In genomic region chr6:10418862-10419748, GRCh38 we compare ENCODE assay signal across 11 cellular contexts. TPM values are rescaled to one million over a fixed set of nuclear protein-coding genes. Genes with fewer than 3 reads are reported as not detected.
DNase-seq lines count a peak whose midpoint lies in the region; ATAC-seq and TF ChIP-seq lines count a peak whose summit lies in the region.
"Had no signal": no experiment of that assay in that cellular context is flagged by ENCODE, and none has a peak within 500 bp of the region (broad histone marks: within the 10 kb centered on the region; RNA-seq: fewer than 3 reads in every experiment).

No MANE protein-coding gene starts in this region.

- H3K36me3 ChIP-seq in OCI-LY1 (ENCODE audit: insufficient read depth, low read length), result no peaks in the 10 kb centered on the region
- H3K36me3 ChIP-seq in iPS-15b (ENCODE audit: control insufficient read depth, insufficient read depth, low read length), result no peaks in the 10 kb centered on the region
- H3K36me3 ChIP-seq in uterus, result no peaks in the 10 kb centered on the region

- peaks cover 59% of the 10 kb centered on the region for H3K4me1 Mint-ChIP-seq in stimulated activated naive CD8-positive, alpha-beta T cell treated with anti-CD3 and anti-CD28 coated beads, Interleukin-15, amount 100 ng/mL, for 72 hours

- H3K9ac ChIP-seq in OCI-LY1 (ENCODE audit: low read length), result no peak overlapping the region
- H3K9ac ChIP-seq in iPS-15b (ENCODE audit: low read depth, low read length), result no peak overlapping the region

- peaks cover 100% of the 10 kb centered on the region for H3K27me3 Mint-ChIP-seq in stimulated activated naive CD8-positive, alpha-beta T cell treated with anti-CD3 and anti-CD28 coated beads, Interleukin-15, amount 100 ng/mL, for 72 hours

- no peak for DNase-seq in stimulated activated naive CD8-positive, alpha-beta T cell treated with anti-CD3 and anti-CD28 coated beads, Interleukin-15, amount 100 ng/mL, for 72 hours
- DNase-seq in stimulated activated naive CD8-positive, alpha-beta T cell treated with anti-CD3 and anti-CD28 coated beads, Interleukin-15, Interleukin-2, amounts not matched to agents 100 U/mL and 50 U/mL, for 24 hours, result no peak
- DNase-seq in T-helper 9 cell (no peak), uterus (no peak)
- DNase-seq: CD8-positive, alpha-beta T cell; NCI-H2171 treated with DMSO at 0.1 percent for 48 hours; nucleus accumbens had no signal

- intact Hi-C loops in uterus (cut with DNase I; ENCODE audit: low total_unique reads), result no loop called here

- H3K27ac ChIP-seq in OCI-LY1 (ENCODE audit: low read depth, low read length, poor library complexity, severe bottlenecking) (no peak overlapping the region), uterus (no peak overlapping the region)

- ATAC-seq in stimulated activated naive CD8-positive, alpha-beta T cell treated with anti-CD3 and anti-CD28 coated beads, Interleukin-15, amount 100 ng/mL, for 72 hours, result peak; percentile 47
- no peak for ATAC-seq in stimulated activated naive CD8-positive, alpha-beta T cell treated with anti-CD3 and anti-CD28 coated beads, Interleukin-15, Interleukin-2, amounts not matched to agents 100 U/mL and 50 U/mL, for 24 hours
- ATAC-seq in HG03439 (IDR thresholded peaks at IDR 0.05; ENCODE audit: unreplicated experiment), result no peak
- ATAC-seq in HG02623 (IDR thresholded peaks at IDR 0.05; ENCODE audit: unreplicated experiment), result no peak
- ATAC-seq: CD8-positive, alpha-beta T cell had no signal

- H3K4me3 Mint-ChIP-seq in stimulated activated naive CD8-positive, alpha-beta T cell treated with anti-CD3 and anti-CD28 coated beads, Interleukin-15, amount 100 ng/mL, for 72 hours, result peak overlapping the region; percentile 31 to 41
- H3K4me3 Mint-ChIP-seq: CD8-positive, alpha-beta T cell had no signal

- H3K9me3 ChIP-seq in OCI-LY1 (ENCODE audit: low read length), result no peaks in the 10 kb centered on the region
- no peaks in the 10 kb centered on the region for H3K9me3 ChIP-seq in iPS-15b (ENCODE audit: control insufficient read depth, insufficient read depth, low read length)
- no peaks in the 10 kb centered on the region for H3K9me3 ChIP-seq in uterus

- no peaks in the 10 kb centered on the region for H3F3A ChIP-seq in OCI-LY1 (ENCODE audit: insufficient read depth, low read length)

- no peaks in the 10 kb centered on the region for H4K20me1 ChIP-seq in OCI-LY1 (ENCODE audit: insufficient read depth, low read length)

- H3K4me2 ChIP-seq in OCI-LY1 (ENCODE audit: low read length), result peak overlapping the region; percentile 32; the same call in 1 of the 2 replicates

- H3K79me2 ChIP-seq in OCI-LY1 (ENCODE audit: insufficient read depth, low read length), result no peaks in the 10 kb centered on the region

- peak overlapping the region in 1 of 2 donors; percentile 52 for H3K27ac Mint-ChIP-seq in stimulated activated naive CD8-positive, alpha-beta T cell treated with anti-CD3 and anti-CD28 coated beads, Interleukin-15, amount 100 ng/mL, for 72 hours
- H3K27ac Mint-ChIP-seq: CD8-positive, alpha-beta T cell had no signal

- H2AFZ ChIP-seq in OCI-LY1 (ENCODE audit: low read length), result no peak overlapping the region

- peaks cover 3% of the 10 kb centered on the region; the same call in 1 of the 2 replicates for H3K27me3 ChIP-seq in OCI-LY1 (ENCODE audit: insufficient read depth, low read length)
- H3K27me3 ChIP-seq in iPS-15b (ENCODE audit: control insufficient read depth, insufficient read depth, low read length), result peaks cover 96% of the 10 kb centered on the region
- peaks cover 9 to 93% of the 10 kb centered on the region in 2 donors for H3K27me3 ChIP-seq in uterus

- no peaks in the 10 kb centered on the region for H3K9me2 ChIP-seq in OCI-LY1 (ENCODE audit: low read depth, low read length)

- H3K4me3 ChIP-seq in OCI-LY1 (ENCODE audit: low read depth, low read length, poor library complexity, severe bottlenecking) (peak overlapping the region; percentile 34), iPS-15b (ENCODE audit: low read depth, low read length) (peak overlapping the region; percentile 52), uterus (no peak overlapping the region)

- TF ChIP-seq POLR2A in uterus (IDR thresholded peaks at IDR 0.05), result no peak

- H3K4me1 ChIP-seq in OCI-LY1 (ENCODE audit: insufficient read depth, low read length, severe bottlenecking) (peaks cover 20% of the 10 kb centered on the region), iPS-15b (ENCODE audit: control insufficient read depth, insufficient read depth, low read length) (peaks cover 20% of the 10 kb centered on the region), uterus (peaks cover 0 to 3% of the 10 kb centered on the region in 2 donors)

- H3K9me3 Mint-ChIP-seq in stimulated activated naive CD8-positive, alpha-beta T cell treated with anti-CD3 and anti-CD28 coated beads, Interleukin-15, amount 100 ng/mL, for 72 hours, result peaks cover 0 to 9% of the 10 kb centered on the region in 2 donors

- TF ChIP-seq CTCF in OCI-LY1 (IDR thresholded peaks at IDR 0.05; ENCODE audit: low read length) (no peak), uterus (IDR thresholded peaks at IDR 0.05) (no peak)

RNA-seq across cellular contexts. Expression of gene TFAP2A, which starts 4.2 kb away (rescaled TPM):
- total RNA-seq in uterus, result under 1 TPM in 2 of 4 donors, not detected in 2; 0.21 TPM

Comparison
In these comparisons a context has a peak if more than half of its experiments do, and no peak if none do; other contexts are left out.
1. H3K4me3 ChIP-seq: peak in OCI-LY1 (single experiment) and iPS-15b (single experiment); none in uterus (0 of 2).